ENCODE assay signal across 1 cellular context in the genomic region with DNA sequence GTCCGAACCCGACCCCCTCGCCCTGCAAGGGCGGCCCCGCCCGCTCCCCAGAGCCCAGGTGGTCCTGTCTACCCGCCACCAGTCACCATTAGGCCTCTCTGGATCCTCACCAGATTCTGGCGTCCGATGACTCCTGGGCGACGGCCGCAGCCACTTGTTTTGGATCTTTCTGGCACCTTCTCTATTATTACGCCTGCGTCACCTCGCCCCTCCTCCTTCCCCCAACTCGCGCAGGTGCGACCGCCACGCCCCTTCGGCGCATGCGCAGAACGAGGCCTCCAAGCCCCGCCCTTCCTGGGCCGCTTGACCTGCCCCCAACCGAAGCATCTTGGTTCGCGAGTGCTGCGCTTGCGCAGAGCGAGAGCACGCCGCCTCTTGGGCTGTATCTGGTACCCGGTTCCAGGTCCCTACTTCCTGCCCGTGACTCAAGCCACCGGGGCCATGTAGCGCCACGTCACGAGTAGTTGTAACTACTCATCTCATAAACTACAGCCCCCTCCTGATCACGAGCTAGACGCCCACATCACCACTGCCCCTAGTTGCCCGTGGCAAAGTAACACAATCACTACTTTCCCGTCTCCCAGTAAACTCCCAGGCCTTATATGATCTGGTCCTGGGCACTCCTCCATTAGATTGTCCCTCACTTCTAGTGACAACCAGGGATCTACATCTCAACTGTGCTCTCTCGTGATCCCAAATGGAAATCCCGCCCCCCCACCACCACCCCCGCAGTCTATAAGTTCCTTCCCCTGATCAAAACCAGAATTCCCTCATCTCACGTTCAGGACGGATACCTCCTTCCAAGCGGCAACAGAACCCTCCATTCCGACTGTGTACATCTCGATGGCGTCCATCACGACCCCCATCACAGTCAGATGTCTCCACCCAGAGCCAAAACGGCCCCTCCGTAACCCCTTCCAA.
TF ChIP-seq lines count a peak whose summit lies in the region.

A gene with protein sequence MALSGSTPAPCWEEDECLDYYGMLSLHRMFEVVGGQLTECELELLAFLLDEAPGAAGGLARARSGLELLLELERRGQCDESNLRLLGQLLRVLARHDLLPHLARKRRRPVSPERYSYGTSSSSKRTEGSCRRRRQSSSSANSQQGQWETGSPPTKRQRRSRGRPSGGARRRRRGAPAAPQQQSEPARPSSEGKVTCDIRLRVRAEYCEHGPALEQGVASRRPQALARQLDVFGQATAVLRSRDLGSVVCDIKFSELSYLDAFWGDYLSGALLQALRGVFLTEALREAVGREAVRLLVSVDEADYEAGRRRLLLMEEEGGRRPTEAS (minus strand): TSS at position 156 of the 921 bp plus-strand sequence. CDS start 670 bp downstream, outside the sequence.

TF ChIP-seq in HepG2, 621 proteins besides CTCF, POLR2A, EP300 and RAD21 (continued from another document and continues in another):
- TF ChIP-seq ZHX2 (IDR thresholded peaks at IDR 0.05; ENCODE audit: low read depth), result no peak
- no peak for TF ChIP-seq ZHX2 (CRISPR knock-in tag; IDR thresholded peaks at IDR 0.05; ENCODE audit: borderline replicate concordance)
- peak; percentile 36; the same call in 1 of the 2 replicates for TF ChIP-seq HOXA3 (CRISPR knock-in tag; IDR thresholded peaks at IDR 0.05)
- TF ChIP-seq TOPORS (CRISPR knock-in tag; IDR thresholded peaks at IDR 0.05), result no peak
- no peak for TF ChIP-seq ZBTB3 (CRISPR knock-in tag; IDR thresholded peaks at IDR 0.05; ENCODE audit: borderline replicate concordance, low read depth)
- no peak for TF ChIP-seq SNAPC4 (CRISPR knock-in tag; IDR thresholded peaks at IDR 0.05)
- TF ChIP-seq ZNF3 (CRISPR knock-in tag; IDR thresholded peaks at IDR 0.05), result no peak
- no peak; the same call in 1 of the 2 replicates for TF ChIP-seq ZFP90 (CRISPR knock-in tag; IDR thresholded peaks at IDR 0.05; ENCODE audit: borderline replicate concordance)
- no peak for TF ChIP-seq ZNF670 (CRISPR knock-in tag; IDR thresholded peaks at IDR 0.05; ENCODE audit: borderline replicate concordance)
- TF ChIP-seq ZNF766 (CRISPR knock-in tag; IDR thresholded peaks at IDR 0.05; ENCODE audit: borderline replicate concordance), result peak; percentile 81; the same call in 1 of the 2 replicates
- TF ChIP-seq, protein P1, sequence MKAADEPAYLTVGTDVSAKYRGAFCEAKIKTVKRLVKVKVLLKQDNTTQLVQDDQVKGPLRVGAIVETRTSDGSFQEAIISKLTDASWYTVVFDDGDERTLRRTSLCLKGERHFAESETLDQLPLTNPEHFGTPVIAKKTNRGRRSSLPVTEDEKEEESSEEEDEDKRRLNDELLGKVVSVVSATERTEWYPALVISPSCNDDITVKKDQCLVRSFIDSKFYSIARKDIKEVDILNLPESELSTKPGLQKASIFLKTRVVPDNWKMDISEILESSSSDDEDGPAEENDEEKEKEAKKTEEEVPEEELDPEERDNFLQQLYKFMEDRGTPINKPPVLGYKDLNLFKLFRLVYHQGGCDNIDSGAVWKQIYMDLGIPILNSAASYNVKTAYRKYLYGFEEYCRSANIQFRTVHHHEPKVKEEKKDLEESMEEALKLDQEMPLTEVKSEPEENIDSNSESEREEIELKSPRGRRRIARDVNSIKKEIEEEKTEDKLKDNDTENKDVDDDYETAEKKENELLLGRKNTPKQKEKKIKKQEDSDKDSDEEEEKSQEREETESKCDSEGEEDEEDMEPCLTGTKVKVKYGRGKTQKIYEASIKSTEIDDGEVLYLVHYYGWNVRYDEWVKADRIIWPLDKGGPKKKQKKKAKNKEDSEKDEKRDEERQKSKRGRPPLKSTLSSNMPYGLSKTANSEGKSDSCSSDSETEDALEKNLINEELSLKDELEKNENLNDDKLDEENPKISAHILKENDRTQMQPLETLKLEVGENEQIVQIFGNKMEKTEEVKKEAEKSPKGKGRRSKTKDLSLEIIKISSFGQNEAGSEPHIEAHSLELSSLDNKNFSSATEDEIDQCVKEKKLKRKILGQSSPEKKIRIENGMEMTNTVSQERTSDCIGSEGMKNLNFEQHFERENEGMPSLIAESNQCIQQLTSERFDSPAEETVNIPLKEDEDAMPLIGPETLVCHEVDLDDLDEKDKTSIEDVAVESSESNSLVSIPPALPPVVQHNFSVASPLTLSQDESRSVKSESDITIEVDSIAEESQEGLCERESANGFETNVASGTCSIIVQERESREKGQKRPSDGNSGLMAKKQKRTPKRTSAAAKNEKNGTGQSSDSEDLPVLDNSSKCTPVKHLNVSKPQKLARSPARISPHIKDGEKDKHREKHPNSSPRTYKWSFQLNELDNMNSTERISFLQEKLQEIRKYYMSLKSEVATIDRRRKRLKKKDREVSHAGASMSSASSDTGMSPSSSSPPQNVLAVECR (CRISPR knock-in tag; IDR thresholded peaks at IDR 0.05; ENCODE audit: borderline replicate concordance), result peak; percentile 86
- TF ChIP-seq YY1 (IDR thresholded peaks at IDR 0.05; ENCODE audit: insufficient read depth, insufficient replicate concordance, low read depth, low read length), result peak; percentile 47
- no peak for TF ChIP-seq GPN1 (CRISPR knock-in tag; IDR thresholded peaks at IDR 0.05; ENCODE audit: borderline replicate concordance)
- TF ChIP-seq ZNF772 (CRISPR knock-in tag; IDR thresholded peaks at IDR 0.05), result no peak
- no peak for TF ChIP-seq TBL1XR1 (IDR thresholded peaks at IDR 0.05; ENCODE audit: borderline replicate concordance, low read length, partially characterized antibody)
- TF ChIP-seq, protein P2, sequence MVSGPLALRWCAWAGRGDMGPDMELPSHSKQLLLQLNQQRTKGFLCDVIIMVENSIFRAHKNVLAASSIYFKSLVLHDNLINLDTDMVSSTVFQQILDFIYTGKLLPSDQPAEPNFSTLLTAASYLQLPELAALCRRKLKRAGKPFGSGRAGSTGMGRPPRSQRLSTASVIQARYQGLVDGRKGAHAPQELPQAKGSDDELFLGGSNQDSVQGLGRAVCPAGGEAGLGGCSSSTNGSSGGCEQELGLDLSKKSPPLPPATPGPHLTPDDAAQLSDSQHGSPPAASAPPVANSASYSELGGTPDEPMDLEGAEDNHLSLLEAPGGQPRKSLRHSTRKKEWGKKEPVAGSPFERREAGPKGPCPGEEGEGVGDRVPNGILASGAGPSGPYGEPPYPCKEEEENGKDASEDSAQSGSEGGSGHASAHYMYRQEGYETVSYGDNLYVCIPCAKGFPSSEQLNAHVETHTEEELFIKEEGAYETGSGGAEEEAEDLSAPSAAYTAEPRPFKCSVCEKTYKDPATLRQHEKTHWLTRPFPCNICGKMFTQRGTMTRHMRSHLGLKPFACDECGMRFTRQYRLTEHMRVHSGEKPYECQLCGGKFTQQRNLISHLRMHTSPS (CRISPR knock-in tag; IDR thresholded peaks at IDR 0.05; ENCODE audit: low read depth), result no peak
- TF ChIP-seq ZNF451 (CRISPR knock-in tag; IDR thresholded peaks at IDR 0.05), result no peak
- TF ChIP-seq ZBTB14 (CRISPR knock-in tag; IDR thresholded peaks at IDR 0.05), result no peak
- TF ChIP-seq TCF7 (IDR thresholded peaks at IDR 0.05; ENCODE audit: low read depth), result no peak
- TF ChIP-seq IRF2 (CRISPR knock-in tag; IDR thresholded peaks at IDR 0.05), result peak; percentile 34; the same call in 1 of the 2 replicates
- no peak for TF ChIP-seq ZNF570 (CRISPR knock-in tag; IDR thresholded peaks at IDR 0.05; ENCODE audit: borderline replicate concordance)
- TF ChIP-seq TGIF2 (CRISPR knock-in tag; IDR thresholded peaks at IDR 0.05), result no peak
- TF ChIP-seq ATF1 (CRISPR knock-in tag; IDR thresholded peaks at IDR 0.05), result peak; percentile 27; the same call in 1 of the 2 replicates
